Comparison of ENCODE assay signal across 23 cellular contexts in the genomic region with DNA sequence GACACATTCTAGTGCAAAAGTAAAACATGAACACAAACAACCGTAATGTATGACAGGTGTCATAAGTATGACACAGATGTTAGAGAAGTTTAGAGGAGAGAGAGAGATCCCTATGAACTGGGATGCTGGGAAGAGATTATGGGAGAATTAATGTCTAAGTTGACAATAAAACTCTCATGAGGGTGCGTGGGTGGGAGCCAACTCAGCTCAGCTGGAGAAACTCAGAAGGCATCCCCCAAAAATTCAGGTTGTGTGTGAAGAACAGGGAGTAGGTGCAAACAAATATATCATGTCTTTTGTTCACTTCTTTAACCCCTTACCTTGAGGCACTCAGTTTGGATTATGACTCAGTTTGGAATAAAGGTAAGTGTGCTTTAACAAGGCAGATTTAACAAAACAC.
"Had no signal": no experiment of that assay in that cellular context is flagged by ENCODE, and none has a peak within 500 bp of the region (broad histone marks: within the 10 kb centered on the region; RNA-seq: fewer than 3 reads in every experiment).

No MANE protein-coding gene starts in this region.

- H3K27me3 ChIP-seq: gastroesophageal sphincter, sigmoid colon, stomach, thyroid gland, upper lobe of left lung, vagina had no signal

- H3K36me3 Mint-ChIP-seq: stimulated activated naive B cell treated with anti-CD40 and anti-IgM and Interleukin-4, amounts not matched to agents 10 μg/mL and 1 μg/mL and 100 μg/mL, for 72 hours had no signal

- DNase-seq: activated CD4-positive, alpha-beta T cell treated with anti-CD3 and anti-CD28 coated beads for 48 hours; activated CD4-positive, alpha-beta T cell treated with anti-CD3 and anti-CD28 coated beads, Interleukin-2, amount 50 U/mL, for 48 hours; activated CD4-positive, CD25-positive, alpha-beta regulatory T cell; activated CD8-positive, alpha-beta memory T cell treated with anti-CD3 and anti-CD28 coated beads, Interleukin-2, amount 50 U/mL, for 48 hours; activated gamma-delta T cell; amygdala; hippocampal formation; left cardiac atrium; left ventricle myocardium superior; mucosa of descending colon; sigmoid colon; small intestine; stimulated activated CD4-positive, alpha-beta T cell treated with anti-CD3 and anti-CD28 coated beads, Interleukin-1b, Interleukin-23, amount 100 ng/mL, for 48 hours; stimulated activated CD4-positive, alpha-beta T cell treated with anti-CD3 and anti-CD28 coated beads, Interleukin-4, amount 100 ng/mL, for 4 hours; stimulated activated CD8-positive, alpha-beta memory T cell treated with anti-CD3 and anti-CD28 coated beads, Interleukin-4, amount 100 ng/mL, for 48 hours; stimulated activated naive B cell treated with anti-CD40 and anti-IgM and Interleukin-4, amounts not matched to agents 10 μg/mL and 1 μg/mL and 100 μg/mL, for 72 hours; stomach; T-helper 1 cell; thyroid gland; upper lobe of left lung had no signal

- H3K4me3 Mint-ChIP-seq: nephron; stimulated activated naive B cell treated with anti-CD40 and anti-IgM and Interleukin-4, amounts not matched to agents 10 μg/mL and 1 μg/mL and 100 μg/mL, for 72 hours had no signal

- ATAC-seq: gastroesophageal sphincter; left cardiac atrium; left ventricle myocardium superior; mucosa of descending colon; stimulated activated naive B cell treated with anti-CD40 and anti-IgM and Interleukin-4, amounts not matched to agents 10 μg/mL and 1 μg/mL and 100 μg/mL, for 72 hours had no signal

- H3K27ac Mint-ChIP-seq: nephron; stimulated activated naive B cell treated with anti-CD40 and anti-IgM and Interleukin-4, amounts not matched to agents 10 μg/mL and 1 μg/mL and 100 μg/mL, for 72 hours had no signal

- H3K9me3 ChIP-seq: gastroesophageal sphincter, sigmoid colon, stomach, thyroid gland, upper lobe of left lung, vagina had no signal

- H3K27ac ChIP-seq: gastroesophageal sphincter, sigmoid colon, stomach, thyroid gland, upper lobe of left lung, vagina had no signal

- H3K4me1 Mint-ChIP-seq: stimulated activated naive B cell treated with anti-CD40 and anti-IgM and Interleukin-4, amounts not matched to agents 10 μg/mL and 1 μg/mL and 100 μg/mL, for 72 hours had no signal
